In genomic region chr22:40238425-40239344, GRCh38 we compare ENCODE assay signal across 8 cellular contexts.
A peak's percentile ranks its signal among the peaks of the same experiment; 100 is the strongest.
DNase-seq lines count a peak whose midpoint lies in the region; ATAC-seq, FAIRE-seq and TF ChIP-seq lines count a peak whose summit lies in the region.

No MANE protein-coding gene starts in this region.

- TF ChIP-seq CTCF in D721Med (IDR thresholded peaks at IDR 0.05; ENCODE audit: insufficient read depth, missing control alignments), result no peak

- peak; percentile 76 for DNase-seq in Daoy (ENCODE audit: low read depth)
- DNase-seq in SK-MEL-5 (ENCODE audit: low read depth, low spot score), result peak; percentile 51
- peak; percentile 32 for DNase-seq in pons (ENCODE audit: low spot score)
- no peak for DNase-seq in occipital lobe (lab: John Stamatoyannopoulos, UW)
- DNase-seq in D721Med (ENCODE audit: insufficient read length, low spot score), result no peak
- no peak for DNase-seq in activated CD4-positive, CD25-positive, alpha-beta regulatory T cell treated with anti-CD3 and anti-CD28 coated beads, Interleukin-2, amount 50 U/mL, for 72 hours

- FAIRE-seq in D721Med (lab: Jason Lieb, UNC), result no peak

- in situ Hi-C loops in SK-MEL-5 (cut with HindIII; ENCODE audit: low pct_unique_long_range_greater_than_20kb, low sequenced_read_pairs), result no loop called here

- peak; percentile 88 for ATAC-seq in esophagus mucosa
- no peak for ATAC-seq in HG03571 (IDR thresholded peaks at IDR 0.05; ENCODE audit: unreplicated experiment)

Comparison
In these comparisons a context has a peak if more than half of its experiments do, and no peak if none do; other contexts are left out.
1. DNase-seq: peak in Daoy (single experiment), SK-MEL-5 (single experiment) and pons (single experiment); none in occipital lobe (single experiment), D721Med (single experiment) and activated CD4-positive, CD25-positive, alpha-beta regulatory T cell treated with anti-CD3 and anti-CD28 coated beads, Interleukin-2, amount 50 U/mL, for 72 hours (single experiment).